14 cellular contexts compared by ENCODE assay signal in the genomic region with DNA sequence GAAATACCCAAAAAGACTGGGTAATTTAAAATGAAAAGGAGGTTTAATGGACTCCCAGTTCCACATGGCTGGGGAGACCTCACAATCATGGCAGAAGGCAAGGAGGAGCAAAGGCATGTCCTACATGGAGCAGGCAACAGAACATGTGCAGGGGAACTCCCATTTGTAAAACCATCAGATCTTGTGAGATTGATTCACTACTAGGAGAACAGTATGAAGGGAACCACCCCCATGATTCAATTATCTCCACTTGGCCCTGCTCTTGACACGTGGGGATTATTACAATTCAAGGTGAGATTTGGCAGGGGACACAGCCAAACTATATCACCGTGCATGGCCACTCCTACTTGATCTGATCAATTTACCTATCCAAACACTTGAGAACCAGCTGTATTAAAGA.
"Had no signal": no experiment of that assay in that cellular context is flagged by ENCODE, and none has a peak within 500 bp of the region (broad histone marks: within the 10 kb centered on the region; RNA-seq: fewer than 3 reads in every experiment).

No MANE protein-coding gene starts in this region.

- H3K4me3 ChIP-seq: ascending aorta, colonic mucosa, pancreas, stomach, thoracic aorta had no signal

- H3K4me3 Mint-ChIP-seq: activated CD8-positive, alpha-beta T cell treated with anti-CD3 and anti-CD28 coated beads, Interleukin-2, amount 10 ng/mL, durations not matched to agents 7 days and 5 days; activated naive CD8-positive, alpha-beta T cell treated with anti-CD3 and anti-CD28 coated beads, Interleukin-2, amount 50 U/mL, for 24 hours; activated T-helper 1 cell treated with anti-CD3 and anti-CD28 coated beads, Interleukin-12 subunit alpha, Interleukin-12 subunit beta, Interleukin-2, Interleukin-4 antibody, amounts not matched to agents 30 ng/mL and 10 ng/mL and 1 ng/mL, durations not matched to agents 14 hours and 24 hours and 36 hours; immature natural killer cell; T-helper 17 cell; WTC11 had no signal

- H3K4me1 ChIP-seq: ascending aorta, colonic mucosa, pancreas had no signal

- H3K36me3 Mint-ChIP-seq: immature natural killer cell had no signal

- H3K27ac ChIP-seq: ascending aorta, colonic mucosa, pancreas, stomach, thoracic aorta had no signal

- H3K9me3 ChIP-seq: ascending aorta, colonic mucosa, pancreas, stomach, thoracic aorta had no signal

- H3K36me3 ChIP-seq: ascending aorta, colonic mucosa, pancreas, stomach, thoracic aorta had no signal

- H3K27me3 ChIP-seq: ascending aorta, colonic mucosa, pancreas, stomach had no signal

- H3K9me3 Mint-ChIP-seq: activated T-helper 1 cell treated with anti-CD3 and anti-CD28 coated beads, Interleukin-12 subunit alpha, Interleukin-12 subunit beta, Interleukin-2, Interleukin-4 antibody, amounts not matched to agents 30 ng/mL and 10 ng/mL and 1 ng/mL, durations not matched to agents 14 hours and 24 hours and 36 hours had no signal

- FAIRE-seq: pancreas had no signal

- H3K4me1 Mint-ChIP-seq: activated naive CD8-positive, alpha-beta T cell treated with anti-CD3 and anti-CD28 coated beads, Interleukin-2, amount 50 U/mL, for 24 hours; immature natural killer cell; T-helper 17 cell had no signal

- H3K27ac Mint-ChIP-seq: activated CD8-positive, alpha-beta T cell treated with anti-CD3 and anti-CD28 coated beads, Interleukin-2, amount 10 ng/mL, durations not matched to agents 7 days and 5 days; activated naive CD8-positive, alpha-beta T cell treated with anti-CD3 and anti-CD28 coated beads, Interleukin-2, amount 50 U/mL, for 24 hours; activated T-helper 1 cell treated with anti-CD3 and anti-CD28 coated beads, Interleukin-12 subunit alpha, Interleukin-12 subunit beta, Interleukin-2, Interleukin-4 antibody, amounts not matched to agents 30 ng/mL and 10 ng/mL and 1 ng/mL, durations not matched to agents 14 hours and 24 hours and 36 hours; immature natural killer cell; T-helper 17 cell; WTC11 had no signal

- ATAC-seq: activated CD8-positive, alpha-beta T cell treated with anti-CD3 and anti-CD28 coated beads, Interleukin-2, amount 10 ng/mL, durations not matched to agents 7 days and 5 days; activated naive CD8-positive, alpha-beta T cell treated with anti-CD3 and anti-CD28 coated beads, Interleukin-2, amount 50 U/mL, for 24 hours; pancreas; T-helper 17 cell; WTC11 had no signal

- DNase-seq: activated CD4-positive, alpha-beta T cell treated with anti-CD3 and anti-CD28 coated beads for 48 hours; activated CD8-positive, alpha-beta memory T cell treated with anti-CD3 and anti-CD28 coated beads, Interleukin-2, amount 50 U/mL, for 48 hours; activated CD8-positive, alpha-beta T cell treated with anti-CD3 and anti-CD28 coated beads, Interleukin-2, amount 10 ng/mL, durations not matched to agents 7 days and 5 days; activated naive CD4-positive, alpha-beta T cell treated with Interleukin-2 at 50 U/mL for 16 hours; activated naive CD8-positive, alpha-beta T cell treated with anti-CD3 and anti-CD28 coated beads, Interleukin-2, amount 50 U/mL, for 24 hours; colonic mucosa; immature natural killer cell; pancreas; stomach; T-helper 17 cell had no signal

- H3K27me3 Mint-ChIP-seq: T-helper 17 cell had no signal
